8 cellular contexts compared by ENCODE assay signal in the genomic region with DNA sequence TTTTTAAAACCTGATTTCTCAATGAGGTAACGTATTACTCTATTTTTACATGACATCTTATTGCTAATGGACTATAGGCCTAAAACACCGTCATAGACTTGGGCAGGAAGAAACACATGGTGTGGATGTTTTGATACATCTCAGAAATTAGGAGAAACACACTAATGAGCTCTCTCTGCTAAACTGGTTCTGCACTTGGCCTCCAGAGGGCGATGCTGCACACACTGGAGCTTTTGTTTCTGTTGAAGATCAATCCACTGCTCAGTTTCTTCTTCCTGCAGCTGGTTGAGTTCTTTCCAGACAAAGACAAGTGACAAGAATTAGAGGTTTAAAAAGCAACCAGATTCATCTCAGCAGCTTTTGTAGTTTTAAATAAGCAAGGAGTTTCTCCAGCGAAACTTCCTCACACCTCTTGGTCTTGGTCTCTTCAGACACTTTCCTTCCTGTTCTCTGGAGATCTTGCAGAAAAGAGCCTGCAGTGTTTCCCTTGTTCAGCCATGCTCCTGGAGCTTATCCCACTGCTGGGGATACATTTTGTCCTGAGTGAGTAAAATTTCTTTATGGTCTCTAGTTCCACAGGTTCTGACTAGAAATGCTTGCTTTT.
A peak's percentile ranks its signal among the peaks of the same experiment; 100 is the strongest.
DNase-seq lines count a peak whose midpoint lies in the region; ATAC-seq and TF ChIP-seq lines count a peak whose summit lies in the region.

No MANE protein-coding gene starts in this region.

- H3K4me1 ChIP-seq in heart left ventricle, result no peaks in the 10 kb centered on the region

- DNase-seq in heart left ventricle (peak in 1 of 5 donors; percentile 41), Right ventricle myocardium superior (no peak), NK-92 (lab: John Stamatoyannopoulos, UW; ENCODE audit: unreplicated experiment) (peak; percentile 42), activated T-cell treated with anti-CD3 and anti-CD28 coated beads for 4 hours (peak; percentile 53), fibroblast of pulmonary artery (ENCODE audit: low read depth) (peak; percentile 42), posterior cingulate gyrus (peak in 8 of 10 donors; percentile 37 to 95 (median 76))

- H3K36me3 ChIP-seq in heart left ventricle, result no peaks in the 10 kb centered on the region

- intact Hi-C loops in heart left ventricle (cut with DNase I) (no loop called here), Right ventricle myocardium superior (cut with DNase I) (no loop called here), posterior cingulate gyrus (cut with DNase I) (no loop called here)

- H3K4me3 ChIP-seq in heart left ventricle (no peak overlapping the region), fibroblast of pulmonary artery (replicated peaks; ENCODE audit: low read depth, low read length) (no peak overlapping the region)

- ATAC-seq in heart left ventricle, result no peak
- no peak for ATAC-seq in Right ventricle myocardium superior (ENCODE audit: poor library complexity)
- ATAC-seq in HG03280 (IDR thresholded peaks at IDR 0.05; ENCODE audit: unreplicated experiment), result no peak
- ATAC-seq in GM19452 (IDR thresholded peaks at IDR 0.05; ENCODE audit: unreplicated experiment), result no peak

- 16 to 24% (median 18%) methylated on average over 4 of the region's 4 CpGs for WGBS in heart left ventricle, 4 donors

- H3K27me3 ChIP-seq in heart left ventricle, result peaks cover 0 to 15% (median 0%) of the 10 kb centered on the region in 9 donors

- no peak overlapping the region for H3K27ac ChIP-seq in heart left ventricle

- no peaks in the 10 kb centered on the region for H3K9me3 ChIP-seq in heart left ventricle

- TF ChIP-seq CTCF in heart left ventricle (IDR thresholded peaks at IDR 0.05) (peak; percentile 25 to 71 (median 40)), fibroblast of pulmonary artery (IDR thresholded peaks at IDR 0.05; ENCODE audit: low read length, missing control alignments) (peak; percentile 86)

- TF ChIP-seq POLR2A in heart left ventricle (IDR thresholded peaks at IDR 0.05), result no peak
